1 cellular context compared by ENCODE assay signal in genomic region chr14:31229638-31230229, GRCh38.
TF ChIP-seq lines count a peak whose summit lies in the region.

No MANE protein-coding gene starts in this region.

TF ChIP-seq in HepG2, 621 proteins besides CTCF, POLR2A, EP300 and RAD21 (continued from another document and continues in another):
- TF ChIP-seq ZHX1 (CRISPR knock-in tag; IDR thresholded peaks at IDR 0.05; ENCODE audit: low read depth), result peak; percentile 99
- peak; percentile 83; the same call in 1 of the 2 replicates for TF ChIP-seq DNMT1 (CRISPR knock-in tag; IDR thresholded peaks at IDR 0.05)
- TF ChIP-seq ZNF234 (CRISPR knock-in tag; conservative IDR thresholded peaks at IDR 0.05), result no peak
- TF ChIP-seq ZNF367 (CRISPR knock-in tag; IDR thresholded peaks at IDR 0.05; ENCODE audit: borderline replicate concordance), result no peak
- peak; percentile 98 for TF ChIP-seq REL (CRISPR knock-in tag; conservative IDR thresholded peaks at IDR 0.05)
- TF ChIP-seq MLXIP (CRISPR knock-in tag; IDR thresholded peaks at IDR 0.05; ENCODE audit: borderline replicate concordance), result peak; percentile 96
- no peak; the same call in 1 of the 2 replicates for TF ChIP-seq DR1 (CRISPR knock-in tag; IDR thresholded peaks at IDR 0.05)
- TF ChIP-seq ZNF607 (CRISPR knock-in tag; IDR thresholded peaks at IDR 0.05; ENCODE audit: borderline replicate concordance), result peak; percentile 99
- peak; percentile 74; the same call in 1 of the 2 replicates for TF ChIP-seq PAF1 (CRISPR knock-in tag; IDR thresholded peaks at IDR 0.05)
- peak; percentile 100 for TF ChIP-seq CEBPB (IDR thresholded peaks at IDR 0.05; ENCODE audit: borderline replicate concordance, low read depth, low read length)
- peak; percentile 94 for TF ChIP-seq ZNF407 (CRISPR knock-in tag; IDR thresholded peaks at IDR 0.05; ENCODE audit: not compliant biosample characterization)
- TF ChIP-seq ZC3H4 (CRISPR knock-in tag; IDR thresholded peaks at IDR 0.05; ENCODE audit: borderline replicate concordance), result peak; percentile 84; the same call in 1 of the 2 replicates
- TF ChIP-seq AGO1 (IDR thresholded peaks at IDR 0.05; ENCODE audit: low read depth, low read length, poor library complexity, severe bottlenecking), result no peak
- peak; percentile 81 for TF ChIP-seq FOXM1 (CRISPR knock-in tag; IDR thresholded peaks at IDR 0.05)
- TF ChIP-seq ESRRA (CRISPR knock-in tag; IDR thresholded peaks at IDR 0.05; ENCODE audit: low read depth), result peak; percentile 99
- peak; percentile 98 for TF ChIP-seq ZEB1 (IDR thresholded peaks at IDR 0.05; ENCODE audit: insufficient replicate concordance, low read depth)
- no peak for TF ChIP-seq ZNF773 (CRISPR knock-in tag; IDR thresholded peaks at IDR 0.05; ENCODE audit: borderline replicate concordance)
- TF ChIP-seq FOXK1 (CRISPR knock-in tag; IDR thresholded peaks at IDR 0.05; ENCODE audit: borderline replicate concordance, low read depth), result peak; percentile 100
- TF ChIP-seq SMYD3 (CRISPR knock-in tag; IDR thresholded peaks at IDR 0.05), result peak; percentile 100
- TF ChIP-seq RFX5 (IDR thresholded peaks at IDR 0.05; ENCODE audit: low read depth, low read length), result peak; percentile 76; the same call in 1 of the 2 replicates
- TF ChIP-seq ATRX (CRISPR knock-in tag; IDR thresholded peaks at IDR 0.05; ENCODE audit: borderline replicate concordance), result no peak
- peak; percentile 96 for TF ChIP-seq TFDP2 (CRISPR knock-in tag; IDR thresholded peaks at IDR 0.05)
- peak; percentile 100 for TF ChIP-seq IRF2 (CRISPR knock-in tag; IDR thresholded peaks at IDR 0.05)
- peak; percentile 98 for TF ChIP-seq TCF7 (IDR thresholded peaks at IDR 0.05; ENCODE audit: low read depth)
- peak; percentile 99 for TF ChIP-seq HOXA7 (CRISPR knock-in tag; IDR thresholded peaks at IDR 0.05)
- TF ChIP-seq SAP130 (CRISPR knock-in tag; IDR thresholded peaks at IDR 0.05; ENCODE audit: low read depth), result peak; percentile 100
- peak; percentile 100 for TF ChIP-seq IKZF5 (CRISPR knock-in tag; IDR thresholded peaks at IDR 0.05)
- peak; percentile 99 for TF ChIP-seq NFATC3 (CRISPR knock-in tag; IDR thresholded peaks at IDR 0.05)
- peak; percentile 92; the same call in 1 of the 2 replicates for TF ChIP-seq ZFP91 (CRISPR knock-in tag; IDR thresholded peaks at IDR 0.05; ENCODE audit: borderline replicate concordance)
- peak; percentile 99 for TF ChIP-seq ZNF781 (CRISPR knock-in tag; IDR thresholded peaks at IDR 0.05; ENCODE audit: borderline replicate concordance, not compliant biosample characterization)
- TF ChIP-seq SMAD9 (CRISPR knock-in tag; IDR thresholded peaks at IDR 0.05), result peak; percentile 93
- 0 out of 2 replicates have a peak, but pooled peaks have one; percentile 33 for TF ChIP-seq HCFC1 (IDR thresholded peaks at IDR 0.05; ENCODE audit: low read depth, low read length)
- TF ChIP-seq RAD51 (IDR thresholded peaks at IDR 0.05; ENCODE audit: borderline replicate concordance), result no peak
- TF ChIP-seq KLF6 (CRISPR knock-in tag; IDR thresholded peaks at IDR 0.05), result peak; percentile 99
- no peak for TF ChIP-seq SYNCRIP (IDR thresholded peaks at IDR 0.05; ENCODE audit: insufficient read depth, low read depth, low read length)
- TF ChIP-seq SRSF1 (optimal IDR thresholded peaks at IDR 0.05; ENCODE audit: low read depth, low read length), result no peak
- TF ChIP-seq ZNF263 (CRISPR knock-in tag; IDR thresholded peaks at IDR 0.05), result peak; percentile 80; the same call in 1 of the 2 replicates
- peak; percentile 99 for TF ChIP-seq HOXD1 (CRISPR knock-in tag; IDR thresholded peaks at IDR 0.05)
- TF ChIP-seq ZNF766 (CRISPR knock-in tag; IDR thresholded peaks at IDR 0.05; ENCODE audit: borderline replicate concordance), result peak; percentile 100
- TF ChIP-seq BCLAF1 (IDR thresholded peaks at IDR 0.05), result no peak
- TF ChIP-seq MIER3 (CRISPR knock-in tag; IDR thresholded peaks at IDR 0.05; ENCODE audit: borderline replicate concordance), result peak; percentile 100
